ENCODE assay signal across 8 cellular contexts in genomic region chr7:73841689-73842247, GRCh38. TPM values are rescaled to one million over a fixed set of nuclear protein-coding genes. Genes with fewer than 3 reads are reported as not detected.
DNase-seq lines count a peak whose midpoint lies in the region; ATAC-seq, FAIRE-seq and TF ChIP-seq lines count a peak whose summit lies in the region.

No MANE protein-coding gene starts in this region.

- H3K4me3 ChIP-seq in ACC112 (ENCODE audit: low read depth, low read length) = peak overlapping the region; percentile 89
- H3K4me3 ChIP-seq in mammary epithelial cell (replicated peaks in 1 of 3; ENCODE audit: insufficient read depth in 1 of 3, low read depth in 2 of 3, low read length in 3 of 3) = peak overlapping the region; percentile 57 to 63 (median 62)
- peak overlapping the region; percentile 59 for H3K4me3 ChIP-seq in lower lobe of right lung
- H3K4me3 ChIP-seq in aorta (ENCODE audit: low read length in 2 of 2) = peak overlapping the region; percentile 29 to 34

- DNase-seq in mammary epithelial cell = no peak
- DNase-seq in lower lobe of right lung = no peak
- no peak for DNase-seq in aorta
- DNase-seq in NCI-H345 treated with DMSO at 0.1 percent for 48 hours (lab: John Stamatoyannopoulos, UW; ENCODE audit: unreplicated experiment) = no peak
- no peak for DNase-seq in GM12892 (ENCODE audit: insufficient read length)
- no peak for DNase-seq in NCI-H146 (lab: John Stamatoyannopoulos, UW)

- intact Hi-C loops in mammary epithelial cell (cut with micrococcal nuclease) = loop anchor here (1.0 kb wide), 1 partner anchor 10 kb away; no protein-coding TSS in a partner anchor
- intact Hi-C loops in lower lobe of right lung (cut with DNase I) = no loop called here
- intact Hi-C loops in aorta (cut with DNase I) = loop anchor here in 1 of 2 donors (5.0 kb wide), 1 partner anchor 99 kb away; no protein-coding TSS in a partner anchor

- TSS peak; percentile 71 for BruUV-seq in mammary epithelial cell (replicated peaks; lab: Mats Ljungman, UMichigan)

- WGBS in mammary epithelial cell (ENCODE audit: low coverage, missing lambda C conversion rate) = 66% methylated on average over 8 of the region's 25 CpGs
- WGBS in aorta, 2 donors = 33 to 41% methylated on average over 24 to 25 of the region's 25 CpGs

- no peak for FAIRE-seq in GM12892 (lab: Jason Lieb, UNC)

- H2AFZ ChIP-seq in ACC112 (ENCODE audit: low read length, unreplicated experiment) (peak overlapping the region; percentile 91), mammary epithelial cell (ENCODE audit: low read depth, low read length) (peak overlapping the region; percentile 86)

- no peaks in the 10 kb centered on the region for H3K79me2 ChIP-seq in ACC112 (ENCODE audit: control insufficient read depth, insufficient read depth, low read length, unreplicated experiment)
- H3K79me2 ChIP-seq in mammary epithelial cell (ENCODE audit: insufficient read depth, low read length) = peaks cover 7% of the 10 kb centered on the region

- no peaks in the 10 kb centered on the region for H4K20me1 ChIP-seq in mammary epithelial cell (ENCODE audit: insufficient read depth, low read length)

- TF ChIP-seq CTCF in mammary epithelial cell (conservative IDR thresholded peaks at IDR 0.05 in 1 of 2, IDR thresholded peaks at IDR 0.05 in 1 of 2; ENCODE audit: extremely low read depth in 1 of 2, insufficient read depth in 1 of 2, low read depth in 1 of 2, low read length in 2 of 2) (no peak), lower lobe of right lung (IDR thresholded peaks at IDR 0.05) (no peak)

- peak overlapping the region; percentile 95 for H3K4me2 ChIP-seq in mammary epithelial cell (ENCODE audit: insufficient read depth, low read depth, low read length)

- in situ Hi-C loops in mammary epithelial cell (cut with MboI; ENCODE audit: low sequenced_read_pairs in 2 of 2) = no loop called here

- dilution Hi-C loops in mammary epithelial cell (cut with HindIII; ENCODE audit: low sequenced_read_pairs) = no loop called here

- TF ChIP-seq POLR2A in GM12892 (IDR thresholded peaks at IDR 0.05; ENCODE audit: low read depth, low read length) = no peak

- H3K27ac ChIP-seq in ACC112 (ENCODE audit: low read depth, low read length) (no peak overlapping the region), mammary epithelial cell (ENCODE audit: insufficient read depth, low read depth, low read length) (peak overlapping the region; percentile 71), lower lobe of right lung (peak overlapping the region; percentile 60), aorta (ENCODE audit: low read depth in 1 of 2, low read length in 2 of 2) (no peak overlapping the region)

- ATAC-seq in HG03432 (IDR thresholded peaks at IDR 0.05; ENCODE audit: unreplicated experiment) (peak; percentile 4), lower lobe of right lung (peak; percentile 55), aorta (ENCODE audit: low FRiP score) (peak; percentile 59)

- peak overlapping the region; percentile 81 for H3K9ac ChIP-seq in mammary epithelial cell (ENCODE audit: insufficient read depth, low read length)

- H3K27me3 ChIP-seq in ACC112 (ENCODE audit: insufficient read depth, low read length) = no peaks in the 10 kb centered on the region
- H3K27me3 ChIP-seq in mammary epithelial cell (ENCODE audit: insufficient read depth, low read length) = no peaks in the 10 kb centered on the region
- H3K27me3 ChIP-seq in lower lobe of right lung (ENCODE audit: low read depth) = no peaks in the 10 kb centered on the region
- H3K27me3 ChIP-seq in aorta (ENCODE audit: control insufficient read depth in 1 of 2, insufficient read depth in 2 of 2, low read length in 1 of 2) = no peaks in the 10 kb centered on the region

- no peaks in the 10 kb centered on the region for H3K4me1 ChIP-seq in ACC112 (ENCODE audit: control insufficient read depth, insufficient read depth, low read length, unreplicated experiment)
- H3K4me1 ChIP-seq in mammary epithelial cell (ENCODE audit: insufficient read depth, low read length) = peaks cover 47% of the 10 kb centered on the region
- peaks cover 22% of the 10 kb centered on the region for H3K4me1 ChIP-seq in lower lobe of right lung
- no peaks in the 10 kb centered on the region for H3K4me1 ChIP-seq in aorta (ENCODE audit: control insufficient read depth in 1 of 2, insufficient read depth in 2 of 2, low read length in 2 of 2)

- CTCF ChIA-PET in mammary epithelial cell (lab: Charles Lee; ENCODE audit: low non-redundant PET) = no interaction called here

- H3K9me3 ChIP-seq in mammary epithelial cell (replicated peaks; ENCODE audit: insufficient read depth, low read length) (no peaks in the 10 kb centered on the region), lower lobe of right lung (no peaks in the 10 kb centered on the region), aorta (ENCODE audit: control insufficient read depth, low read length) (no peaks in the 10 kb centered on the region)

- no peaks in the 10 kb centered on the region for H3K36me3 ChIP-seq in ACC112 (ENCODE audit: insufficient read depth, low read length)
- H3K36me3 ChIP-seq in mammary epithelial cell (ENCODE audit: insufficient read depth, low read length) = no peaks in the 10 kb centered on the region
- H3K36me3 ChIP-seq in lower lobe of right lung = no peaks in the 10 kb centered on the region
- no peaks in the 10 kb centered on the region for H3K36me3 ChIP-seq in aorta (ENCODE audit: control insufficient read depth in 1 of 2, insufficient read depth in 2 of 2, low read length in 1 of 2)

RNA-seq across cellular contexts. Expression of gene METTL27, which starts 0.5 kb away (rescaled TPM):
- total RNA-seq in mammary epithelial cell (1 to 10 TPM; 8.5 to 9.1 TPM), lower lobe of right lung (4.0 TPM), aorta (1 to 10 TPM; 1.3 to 7.4 TPM)
- polyA plus RNA-seq in mammary epithelial cell (11.0 TPM), aorta (1 to 10 TPM in 1 of 2 donors, not detected in 1; 5.3 TPM)
- 3.6 TPM for polyA minus RNA-seq in mammary epithelial cell
- polyA plus RNA-seq in GM12892 (2012; ENCODE audit: missing spikeins) = not detected

RNA-seq across cellular contexts. Expression of gene CLDN4, which starts 11.0 kb away (rescaled TPM):
- 10 to 100 TPM in 1 of 2 donors, 1 to 10 TPM in 1; 6.2 to 11.7 TPM for total RNA-seq in mammary epithelial cell
- polyA plus RNA-seq in mammary epithelial cell = 18.7 TPM
- polyA minus RNA-seq in mammary epithelial cell = 6.8 TPM
- total RNA-seq in lower lobe of right lung = 116 TPM
- under 1 TPM; 0.19 to 0.84 TPM for total RNA-seq in aorta
- polyA plus RNA-seq in aorta = 10 to 100 TPM in 1 of 2 donors, under 1 TPM in 1; 0.69 to 16.9 TPM
- not detected for polyA plus RNA-seq in GM12892 (2012; ENCODE audit: missing spikeins)

RNA-seq across cellular contexts. Expression of gene TMEM270, which starts 19.2 kb away (rescaled TPM):
- not detected for total RNA-seq in mammary epithelial cell
- polyA plus RNA-seq in mammary epithelial cell = not detected
- not detected for polyA minus RNA-seq in mammary epithelial cell
- not detected for total RNA-seq in lower lobe of right lung
- not detected for total RNA-seq in aorta
- polyA plus RNA-seq in aorta = not detected
- polyA plus RNA-seq in GM12892 (2012; ENCODE audit: missing spikeins) = not detected

Comparison
In these comparisons a context has a peak if more than half of its experiments do, and no peak if none do; other contexts are left out.
1. H3K27ac ChIP-seq: peak in mammary epithelial cell (single experiment) and lower lobe of right lung (single experiment); none in ACC112 (single experiment) and aorta (0 of 2).
2. H3K4me3 ChIP-seq: peak in every context shown above with its lines; median percentile 89 in ACC112; 62 in mammary epithelial cell; 59 in lower lobe of right lung; 32 in aorta.
3. ATAC-seq: peak in every context shown above with its lines; median percentile 59 in aorta; 55 in lower lobe of right lung; 4 in HG03432.